ENCODE assay signal across 12 cellular contexts in genomic region chr22:23113067-23113846, GRCh38. TPM values are rescaled to one million over a fixed set of nuclear protein-coding genes. Genes with fewer than 3 reads are reported as not detected.
A peak's percentile ranks its signal among the peaks of the same experiment; 100 is the strongest.
DNase-seq lines count a peak whose midpoint lies in the region; ATAC-seq and TF ChIP-seq lines count a peak whose summit lies in the region.
"Had no signal": no experiment of that assay in that cellular context is flagged by ENCODE, and none has a peak within 500 bp of the region (broad histone marks: within the 10 kb centered on the region; RNA-seq: fewer than 3 reads in every experiment).

No MANE protein-coding gene starts in this region.

- no peak for TF ChIP-seq CTCF in mucosa of descending colon (IDR thresholded peaks at IDR 0.05)
- no peak for TF ChIP-seq CTCF in osteocyte (IDR thresholded peaks at IDR 0.05)
- TF ChIP-seq CTCF in neural progenitor cell (IDR thresholded peaks at IDR 0.05), result no peak

- no peak overlapping the region for H3K27ac Mint-ChIP-seq in osteocyte (ENCODE audit: unreplicated experiment)
- H3K27ac Mint-ChIP-seq in neural progenitor cell, result no peak overlapping the region

- ATAC-seq in mucosa of descending colon, result peak; percentile 34
- ATAC-seq: activated T-helper 17 cell treated with anti-CD3 and anti-CD28 coated beads, Interleukin-2, amount 50 U/mL, for 72 hours had no signal

- H3K4me1 ChIP-seq in mucosa of descending colon (ENCODE audit: low read depth) (no peaks in the 10 kb centered on the region), neural progenitor cell (no peaks in the 10 kb centered on the region)
- H3K4me1 ChIP-seq: HAP-1 had no signal

- no peaks in the 10 kb centered on the region for H3K27me3 Mint-ChIP-seq in osteocyte (ENCODE audit: unreplicated experiment)
- no peaks in the 10 kb centered on the region for H3K27me3 Mint-ChIP-seq in neural progenitor cell (ENCODE audit: insufficient read depth, low read depth)
- H3K27me3 Mint-ChIP-seq: activated T-helper 17 cell treated with anti-CD3 and anti-CD28 coated beads, Interleukin-2, amount 50 U/mL, for 72 hours had no signal

- no peaks in the 10 kb centered on the region for H3K36me3 Mint-ChIP-seq in osteocyte (ENCODE audit: unreplicated experiment)
- H3K36me3 Mint-ChIP-seq in neural progenitor cell, result no peaks in the 10 kb centered on the region

- no peaks in the 10 kb centered on the region for H3F3A ChIP-seq in neural progenitor cell (ENCODE audit: low read depth)

- H3K4me3 Mint-ChIP-seq in osteocyte (ENCODE audit: unreplicated experiment), result no peak overlapping the region
- no peak overlapping the region for H3K4me3 Mint-ChIP-seq in neural progenitor cell
- H3K4me3 Mint-ChIP-seq: activated T-helper 17 cell treated with anti-CD3 and anti-CD28 coated beads, Interleukin-2, amount 50 U/mL, for 72 hours had no signal

- DNase-seq in DMS 273 treated with DMSO at 0.1 percent for 48 hours (lab: John Stamatoyannopoulos, UW) (peak; percentile 77), NCI-H1694 treated with DMSO at 0.1 percent for 48 hours (lab: John Stamatoyannopoulos, UW) (peak; percentile 79), caudate nucleus (lab: John Stamatoyannopoulos, UW) (peak in 57 of 61 donors; percentile 21 to 92 (median 75)), mucosa of descending colon (no peak), RKO (ENCODE audit: low spot score) (no peak), A172 (ENCODE audit: low spot score) (no peak), osteocyte (ENCODE audit: extremely low spot score, unreplicated experiment) (no peak), neural progenitor cell (ENCODE audit: low spot score) (no peak)
- DNase-seq: NCI-H2029, sigmoid colon had no signal

- no peak overlapping the region for H2AFZ ChIP-seq in neural progenitor cell (replicated peaks)

- peaks cover 33% of the 10 kb centered on the region for H4K20me1 ChIP-seq in neural progenitor cell (ENCODE audit: low read depth)

- H3K36me3 ChIP-seq in mucosa of descending colon (ENCODE audit: low read depth), result no peaks in the 10 kb centered on the region
- H3K36me3 ChIP-seq in neural progenitor cell, result no peaks in the 10 kb centered on the region
- H3K36me3 ChIP-seq: HAP-1, sigmoid colon had no signal

- H3K4me1 Mint-ChIP-seq in osteocyte (ENCODE audit: unreplicated experiment) (peaks cover 5% of the 10 kb centered on the region), neural progenitor cell (peaks cover 6% of the 10 kb centered on the region)
- H3K4me1 Mint-ChIP-seq: activated T-helper 17 cell treated with anti-CD3 and anti-CD28 coated beads, Interleukin-2, amount 50 U/mL, for 72 hours had no signal

- peak overlapping the region; percentile 100 for H3K27ac ChIP-seq in caudate nucleus (ENCODE audit: low read depth, low read length)
- H3K27ac ChIP-seq in neural progenitor cell, result no peak overlapping the region
- H3K27ac ChIP-seq: sigmoid colon had no signal

- H3K4me2 ChIP-seq in neural progenitor cell, result no peak overlapping the region

- H3K9ac ChIP-seq in neural progenitor cell, result no peak overlapping the region

- no peaks in the 10 kb centered on the region for H3K79me2 ChIP-seq in neural progenitor cell (ENCODE audit: low read depth)

- H3K9me3 ChIP-seq in mucosa of descending colon (no peaks in the 10 kb centered on the region), neural progenitor cell (ENCODE audit: low read depth) (no peaks in the 10 kb centered on the region)
- H3K9me3 ChIP-seq: HAP-1, sigmoid colon had no signal

- no peaks in the 10 kb centered on the region for H3K27me3 ChIP-seq in neural progenitor cell
- H3K27me3 ChIP-seq: sigmoid colon had no signal

- no peak overlapping the region for H3K4me3 ChIP-seq in mucosa of descending colon
- no peak overlapping the region for H3K4me3 ChIP-seq in neural progenitor cell
- H3K4me3 ChIP-seq: HAP-1, sigmoid colon had no signal

- intact Hi-C loops in mucosa of descending colon (cut with DNase I, micrococcal nuclease), result no loop called here

- H3K9me3 Mint-ChIP-seq in osteocyte (ENCODE audit: unreplicated experiment) (no peaks in the 10 kb centered on the region), neural progenitor cell (no peaks in the 10 kb centered on the region)
- H3K9me3 Mint-ChIP-seq: activated T-helper 17 cell treated with anti-CD3 and anti-CD28 coated beads, Interleukin-2, amount 50 U/mL, for 72 hours had no signal

RNA-seq across cellular contexts. Expression of gene RSPH14, which starts 28.5 kb away (rescaled TPM):
- total RNA-seq in mucosa of descending colon, result under 1 TPM in 2 of 3 donors, not detected in 1; 0.54 to 0.58 TPM
- 0.19 TPM in 1 of 2 replicates, not detected in the other for total RNA-seq in A172 (2014; rRNA removed; shearing (Covaris generic))
- total RNA-seq in osteocyte, result not detected in 2 replicates
- total RNA-seq in neural progenitor cell (ENCODE audit: low replicate concordance), result 0.43 and 2.0 TPM in 2 replicates
- total RNA-seq: activated T-helper 17 cell treated with anti-CD3 and anti-CD28 coated beads, Interleukin-2, amount 50 U/mL, for 72 hours had no signal

RNA-seq across cellular contexts. Expression of gene RAB36, which starts 32.0 kb away (rescaled TPM):
- total RNA-seq in mucosa of descending colon, result 1 to 10 TPM; 1.0 to 6.4 (median 1.2) TPM
- total RNA-seq in A172 (2014; rRNA removed; shearing (Covaris generic)), result 6.1 and 6.6 TPM in 2 replicates
- total RNA-seq in osteocyte, result 3.8 and 4.8 TPM in 2 replicates
- 2.1 and 2.9 TPM in 2 replicates for total RNA-seq in neural progenitor cell (ENCODE audit: low replicate concordance)

RNA-seq across cellular contexts. Expression of gene GNAZ, which starts 42.9 kb away (rescaled TPM):
- 10 to 100 TPM in 1 of 3 donors, 1 to 10 TPM in 1, under 1 TPM in 1; 0.96 to 25.1 (median 1.7) TPM for total RNA-seq in mucosa of descending colon
- 8.5 and 8.8 TPM in 2 replicates for total RNA-seq in A172 (2014; rRNA removed; shearing (Covaris generic))
- 2.9 and 3.7 TPM in 2 replicates for total RNA-seq in osteocyte
- total RNA-seq in neural progenitor cell (ENCODE audit: low replicate concordance), result 16.5 and 31.3 TPM in 2 replicates

Comparison
In these comparisons a context has a peak if more than half of its experiments do, and no peak if none do; other contexts are left out.
1. DNase-seq: peak in DMS 273 treated with DMSO at 0.1 percent for 48 hours (single experiment), NCI-H1694 treated with DMSO at 0.1 percent for 48 hours (single experiment) and caudate nucleus (57 of 61); none in mucosa of descending colon (0 of 3), RKO (single experiment), A172 (single experiment), osteocyte (single experiment) and neural progenitor cell (single experiment).